33 cellular contexts compared by ENCODE assay signal in genomic region chr7:144122876-144123275, GRCh38. TPM values are rescaled to one million over a fixed set of nuclear protein-coding genes. Genes with fewer than 3 reads are reported as not detected.
"Had no signal": no experiment of that assay in that cellular context is flagged by ENCODE, and none has a peak within 500 bp of the region (broad histone marks: within the 10 kb centered on the region; RNA-seq: fewer than 3 reads in every experiment).

Gene OR2A14 (plus strand): TSS chr7:144123176. CDS start chr7:144129113, 5,937 bp downstream.

- DNase-seq: stimulated activated CD4-positive, alpha-beta T cell treated with anti-CD3 and anti-CD28 coated beads, Interleukin-2, amount 100 ng/mL, for 48 hours; stimulated activated CD4-positive, alpha-beta T cell treated with anti-CD3 and anti-CD28 coated beads, Interleukin-4, amount 100 ng/mL, for 1 hour; stimulated activated CD4-positive, alpha-beta T cell treated with anti-CD3 and anti-CD28 coated beads, Interleukin-4, amount 100 ng/mL, for 24 hours; stimulated activated CD4-positive, alpha-beta T cell treated with anti-CD3 and anti-CD28 coated beads, Interleukin-4, amount 100 ng/mL, for 4 hours; stimulated activated CD8-positive, alpha-beta memory T cell treated with anti-CD3 and anti-CD28 coated beads, Interleukin-4, amount 100 ng/mL, for 48 hours; stimulated activated naive B cell treated with anti-CD40 and anti-IgM and Interleukin-4, amounts not matched to agents 10 μg/mL and 1 μg/mL and 100 μg/mL, for 72 hours; stimulated activated naive CD4-positive, alpha-beta T cell; stimulated activated naive CD4-positive, alpha-beta T cell treated with Interleukin-2 at 50 U/mL for 16 hours; stimulated activated naive CD8-positive, alpha-beta T cell treated with anti-CD3 and anti-CD28 coated beads, Interleukin-15, amount 100 ng/mL, for 72 hours; stimulated activated naive CD8-positive, alpha-beta T cell treated with anti-CD3 and anti-CD28 coated beads, Interleukin-15, Interleukin-2, amounts not matched to agents 100 U/mL and 50 U/mL, for 24 hours; stomach; substantia nigra; testis; thyroid gland; tibial artery; transverse colon; trophoblast cell; upper lobe of left lung; upper lobe of right lung; uterus had no signal

- H3K9me3 ChIP-seq: stomach, suprapubic skin, testis, thoracic aorta, thyroid gland, tibial artery, transverse colon, upper lobe of left lung, upper lobe of right lung, uterus, vagina had no signal

- H3K27ac ChIP-seq: stomach, suprapubic skin, testis, thoracic aorta, thyroid gland, tibial artery, tibial nerve, transverse colon, upper lobe of left lung, upper lobe of right lung, uterus, vagina had no signal

- H3K27me3 ChIP-seq: stomach, suprapubic skin, testis, thyroid gland, tibial artery, tibial nerve, transverse colon, upper lobe of left lung, upper lobe of right lung, uterus, vagina had no signal

- ATAC-seq: stimulated activated effector memory CD8-positive, alpha-beta T cell treated with anti-CD3 and anti-CD28 coated beads, Interleukin-12 subunit alpha, Interleukin-12 subunit beta, amount 100 ng/mL, for 72 hours; stimulated activated naive B cell treated with anti-CD40 and anti-IgM and Interleukin-4, amounts not matched to agents 10 μg/mL and 1 μg/mL and 100 μg/mL, for 72 hours; stimulated activated naive CD8-positive, alpha-beta T cell treated with anti-CD3 and anti-CD28 coated beads, Interleukin-15, amount 100 ng/mL, for 72 hours; stimulated activated naive CD8-positive, alpha-beta T cell treated with anti-CD3 and anti-CD28 coated beads, Interleukin-15, Interleukin-2, amounts not matched to agents 100 U/mL and 50 U/mL, for 24 hours; upper lobe of right lung had no signal

- H3K4me3 Mint-ChIP-seq: stimulated activated effector memory CD8-positive, alpha-beta T cell treated with anti-CD3 and anti-CD28 coated beads, Interleukin-12 subunit alpha, Interleukin-12 subunit beta, amount 100 ng/mL, for 72 hours; stimulated activated memory B cell treated with anti-CD40 and anti-IgM and Interleukin-4, amounts not matched to agents 10 μg/mL and 1 μg/mL and 100 μg/mL, for 72 hours; stimulated activated naive B cell treated with anti-CD40 and anti-IgM and Interleukin-4, amounts not matched to agents 10 μg/mL and 1 μg/mL and 100 μg/mL, for 72 hours; stimulated activated naive CD8-positive, alpha-beta T cell treated with anti-CD3 and anti-CD28 coated beads, Interleukin-15, amount 100 ng/mL, for 72 hours; stimulated activated naive CD8-positive, alpha-beta T cell treated with anti-CD3 and anti-CD28 coated beads, Interleukin-15, Interleukin-2, amounts not matched to agents 100 ng/mL and 50 ng/mL, for 24 hours; type B pancreatic cell had no signal

- H3K27ac Mint-ChIP-seq: stimulated activated effector memory CD8-positive, alpha-beta T cell treated with anti-CD3 and anti-CD28 coated beads, Interleukin-12 subunit alpha, Interleukin-12 subunit beta, amount 100 ng/mL, for 72 hours; stimulated activated memory B cell treated with anti-CD40 and anti-IgM and Interleukin-4, amounts not matched to agents 10 μg/mL and 1 μg/mL and 100 μg/mL, for 72 hours; stimulated activated naive B cell treated with anti-CD40 and anti-IgM and Interleukin-4, amounts not matched to agents 10 μg/mL and 1 μg/mL and 100 μg/mL, for 72 hours; stimulated activated naive CD8-positive, alpha-beta T cell treated with anti-CD3 and anti-CD28 coated beads, Interleukin-15, amount 100 ng/mL, for 72 hours; stimulated activated naive CD8-positive, alpha-beta T cell treated with anti-CD3 and anti-CD28 coated beads, Interleukin-15, Interleukin-2, amounts not matched to agents 100 ng/mL and 50 ng/mL, for 24 hours; type B pancreatic cell had no signal

- H3K4me1 Mint-ChIP-seq: stimulated activated memory B cell treated with anti-CD40 and anti-IgM and Interleukin-4, amounts not matched to agents 10 μg/mL and 1 μg/mL and 100 μg/mL, for 72 hours had no signal

- H3K4me1 ChIP-seq: stomach, suprapubic skin, testis, thyroid gland, tibial artery, tibial nerve, transverse colon, upper lobe of left lung, upper lobe of right lung, uterus, vagina had no signal

- H3K9me3 Mint-ChIP-seq: stimulated activated effector memory CD8-positive, alpha-beta T cell treated with anti-CD3 and anti-CD28 coated beads, Interleukin-12 subunit alpha, Interleukin-12 subunit beta, amount 100 ng/mL, for 72 hours; stimulated activated memory B cell treated with anti-CD40 and anti-IgM and Interleukin-4, amounts not matched to agents 10 μg/mL and 1 μg/mL and 100 μg/mL, for 72 hours; stimulated activated naive CD8-positive, alpha-beta T cell treated with anti-CD3 and anti-CD28 coated beads, Interleukin-15, amount 100 ng/mL, for 72 hours; stimulated activated naive CD8-positive, alpha-beta T cell treated with anti-CD3 and anti-CD28 coated beads, Interleukin-15, Interleukin-2, amounts not matched to agents 100 ng/mL and 50 ng/mL, for 24 hours; type B pancreatic cell had no signal

- H3K27me3 Mint-ChIP-seq: stimulated activated naive CD8-positive, alpha-beta T cell treated with anti-CD3 and anti-CD28 coated beads, Interleukin-15, amount 100 ng/mL, for 72 hours had no signal

- H3K36me3 Mint-ChIP-seq: stimulated activated effector memory CD8-positive, alpha-beta T cell treated with anti-CD3 and anti-CD28 coated beads, Interleukin-12 subunit alpha, Interleukin-12 subunit beta, amount 100 ng/mL, for 72 hours; stimulated activated memory B cell treated with anti-CD40 and anti-IgM and Interleukin-4, amounts not matched to agents 10 μg/mL and 1 μg/mL and 100 μg/mL, for 72 hours; stimulated activated naive B cell treated with anti-CD40 and anti-IgM and Interleukin-4, amounts not matched to agents 10 μg/mL and 1 μg/mL and 100 μg/mL, for 72 hours; type B pancreatic cell had no signal

- H3K36me3 ChIP-seq: stomach, suprapubic skin, thoracic aorta, thyroid gland, tibial artery, tibial nerve, transverse colon, upper lobe of left lung, upper lobe of right lung, uterus, vagina had no signal

- H3K4me3 ChIP-seq: stomach, suprapubic skin, testis, thoracic aorta, thyroid gland, tibial artery, tibial nerve, transverse colon, upper lobe of left lung, upper lobe of right lung, uterus, vagina had no signal

RNA-seq across cellular contexts. Expression of gene OR2A14, which starts in this region (rescaled TPM):
- total RNA-seq: stomach, subcutaneous adipose tissue, suprapubic skin, temporal lobe, testis, thoracic aorta, thyroid gland, tibial nerve, transverse colon, upper lobe of left lung, upper lobe of right lung, ureter, urinary bladder, uterus, vagina had no signal
- polyA plus RNA-seq: stomach, thymus, urinary bladder had no signal
